15 cellular contexts compared by ENCODE assay signal in the genomic region with DNA sequence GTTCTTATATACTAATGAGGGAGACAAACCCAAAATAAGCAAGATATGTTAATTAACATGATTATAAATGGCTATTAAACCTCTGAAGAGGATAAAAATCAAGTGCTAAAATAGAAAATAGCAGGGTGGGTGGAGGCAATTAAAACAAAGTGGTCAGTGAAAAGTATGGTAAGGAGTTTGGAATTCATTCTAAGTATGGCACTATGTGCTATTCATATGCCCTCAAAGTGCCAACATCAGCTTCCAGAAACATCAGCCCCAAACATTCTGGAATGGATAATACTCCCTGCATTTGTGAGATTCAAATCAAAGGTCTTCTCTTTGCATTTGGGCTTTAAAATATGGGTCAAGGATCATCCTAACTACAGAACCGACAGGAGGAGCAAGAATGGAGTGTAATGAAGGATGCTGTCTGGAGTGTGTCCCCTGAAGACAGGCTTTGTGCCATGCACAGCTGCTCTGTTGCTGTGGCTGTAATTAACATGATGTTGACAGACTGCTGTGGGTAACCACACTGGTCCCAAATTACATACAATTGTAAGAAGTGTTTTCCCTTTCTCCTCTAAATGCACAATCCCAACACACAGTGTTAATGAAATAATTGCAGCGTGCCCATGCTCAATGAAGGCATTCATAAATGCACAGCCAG.
"Had no signal": no experiment of that assay in that cellular context is flagged by ENCODE, and none has a peak within 500 bp of the region (broad histone marks: within the 10 kb centered on the region; RNA-seq: fewer than 3 reads in every experiment).

No MANE protein-coding gene starts in this region.

- ATAC-seq: activated T-helper 17 cell treated with anti-CD3 and anti-CD28 coated beads, Interleukin-2, amount 50 U/mL, for 72 hours; lower lobe of right lung had no signal

- H3K4me1 ChIP-seq: adrenal gland, lower lobe of right lung, parathyroid adenoma had no signal

- H3K27ac Mint-ChIP-seq: activated B cell treated with CpG ODN at 0.5 μM for 24 hours; activated naive CD4-positive, alpha-beta T cell treated with anti-CD3 and anti-CD28 coated beads for 36 hours; activated T-helper 17 cell treated with anti-CD3 and anti-CD28 coated beads, Interleukin-2, amount 50 U/mL, for 72 hours; endodermal cell; mesothelial cell of epicardium had no signal

- H3K9me3 ChIP-seq: adrenal gland, lower lobe of right lung, thyroid gland had no signal

- H3K4me3 Mint-ChIP-seq: activated B cell treated with CpG ODN at 0.5 μM for 24 hours; activated naive CD4-positive, alpha-beta T cell treated with anti-CD3 and anti-CD28 coated beads for 36 hours; activated T-helper 17 cell treated with anti-CD3 and anti-CD28 coated beads, Interleukin-2, amount 50 U/mL, for 72 hours; endodermal cell; mesothelial cell of epicardium had no signal

- H3K79me2 ChIP-seq: parathyroid adenoma had no signal

- H3K9ac ChIP-seq: parathyroid adenoma had no signal

- H3K9me3 Mint-ChIP-seq: activated B cell treated with CpG ODN at 0.5 μM for 24 hours; activated naive CD4-positive, alpha-beta T cell treated with anti-CD3 and anti-CD28 coated beads for 36 hours; activated T-helper 17 cell treated with anti-CD3 and anti-CD28 coated beads, Interleukin-2, amount 50 U/mL, for 72 hours; endodermal cell had no signal

- H3K4me1 Mint-ChIP-seq: activated B cell treated with CpG ODN at 0.5 μM for 24 hours; activated T-helper 17 cell treated with anti-CD3 and anti-CD28 coated beads, Interleukin-2, amount 50 U/mL, for 72 hours; endodermal cell had no signal

- H3K36me3 ChIP-seq: adrenal gland, lower lobe of right lung, thyroid gland had no signal

- H3K36me3 Mint-ChIP-seq: mesothelial cell of epicardium had no signal

- H3K4me2 ChIP-seq: smooth muscle cell had no signal

- H3K27me3 ChIP-seq: adrenal gland, thyroid gland had no signal

- H3K27ac ChIP-seq: adrenal gland, lower lobe of right lung, parathyroid adenoma had no signal

- H2AFZ ChIP-seq: parathyroid adenoma had no signal

- DNase-seq: activated B cell treated with CpG ODN at 0.5 μM for 24 hours; activated CD4-positive, alpha-beta T cell treated with anti-CD3 and anti-CD28 coated beads, Interleukin-2, amount 50 U/mL, for 1 hour; activated naive CD4-positive, alpha-beta T cell treated with anti-CD3 and anti-CD28 coated beads for 36 hours; activated T-cell treated with anti-CD3 and anti-CD28 coated beads for 4 hours; adrenal gland; central memory CD4-positive, alpha-beta T cell; endodermal cell; erythroblast; hypothalamus; lower lobe of right lung; thyroid gland had no signal

- H3K4me3 ChIP-seq: adrenal gland, lower lobe of right lung, smooth muscle cell, thyroid gland had no signal
